8 cellular contexts compared by ENCODE assay signal in genomic region chr2:213065583-213066444, GRCh38.
DNase-seq lines count a peak whose midpoint lies in the region; ATAC-seq, FAIRE-seq and TF ChIP-seq lines count a peak whose summit lies in the region.

No MANE protein-coding gene starts in this region.

- no peak for TF ChIP-seq CTCF in fibroblast of mammary gland (conservative IDR thresholded peaks at IDR 0.05; ENCODE audit: control insufficient read depth, insufficient read depth, low read depth, low read length)

- H3K27ac ChIP-seq in rectal smooth muscle tissue (ENCODE audit: low read depth, low read length) (no peak overlapping the region), SJCRH30 (no peak overlapping the region)

- H3K4me3 ChIP-seq in fibroblast of mammary gland (ENCODE audit: control insufficient read depth, low read depth, low read length) (no peak overlapping the region), rectal smooth muscle tissue (ENCODE audit: low read length) (peak overlapping the region; percentile 47), SJCRH30 (no peak overlapping the region)

- no peak overlapping the region for H3K9ac ChIP-seq in rectal smooth muscle tissue (ENCODE audit: low read length)

- no peaks in the 10 kb centered on the region for H3K4me1 ChIP-seq in rectal smooth muscle tissue (ENCODE audit: control insufficient read depth, insufficient read depth, low read length)
- no peaks in the 10 kb centered on the region for H3K4me1 ChIP-seq in SJCRH30

- ATAC-seq in HG02678 (IDR thresholded peaks at IDR 0.05; ENCODE audit: unreplicated experiment), result peak; percentile 55
- ATAC-seq in GM21737 (IDR thresholded peaks at IDR 0.05; ENCODE audit: unreplicated experiment), result no peak

- H3K36me3 ChIP-seq in rectal smooth muscle tissue (ENCODE audit: control insufficient read depth, insufficient read depth, low read length) (no peaks in the 10 kb centered on the region), SJCRH30 (no peaks in the 10 kb centered on the region)

- no peaks in the 10 kb centered on the region for H3K9me3 ChIP-seq in SJCRH30 (replicated peaks)

- no peak for TF ChIP-seq POLR2A in H54 (IDR thresholded peaks at IDR 0.05; ENCODE audit: low read depth, low read length)

- DNase-seq in GF-D8 (lab: John Stamatoyannopoulos, UW) (peak; percentile 75), RPMI7951 (ENCODE audit: low read depth) (peak; percentile 6), fibroblast of mammary gland (ENCODE audit: low read depth) (peak; percentile 53), H54 (ENCODE audit: insufficient read length, low spot score) (no peak), SJCRH30 (no peak)

- FAIRE-seq in H54 (lab: Jason Lieb, UNC), result no peak

- H3K27me3 ChIP-seq in rectal smooth muscle tissue (ENCODE audit: control insufficient read depth, insufficient read depth, low read length), result no peaks in the 10 kb centered on the region
- no peaks in the 10 kb centered on the region for H3K27me3 ChIP-seq in SJCRH30

Comparison
In these comparisons a context has a peak if more than half of its experiments do, and no peak if none do; other contexts are left out.
1. DNase-seq: peak in GF-D8 (single experiment), RPMI7951 (single experiment) and fibroblast of mammary gland (single experiment); none in H54 (single experiment) and SJCRH30 (0 of 2).